ENCODE assay signal across 14 cellular contexts in genomic region chr4:20378181-20378580, GRCh38.
DNase-seq lines count a peak whose midpoint lies in the region; ATAC-seq and TF ChIP-seq lines count a peak whose summit lies in the region.
"Had no signal": no experiment of that assay in that cellular context is flagged by ENCODE, and none has a peak within 500 bp of the region (broad histone marks: within the 10 kb centered on the region; RNA-seq: fewer than 3 reads in every experiment).

No MANE protein-coding gene starts in this region.

- DNase-seq in AG10803 (ENCODE audit: low read depth): peak; percentile 25
- peak; percentile 45 for DNase-seq in HCEC 1CT
- peak; percentile 49 for DNase-seq in fibroblast of gingiva (ENCODE audit: low read depth)
- DNase-seq in iris pigment epithelial cell (ENCODE audit: low read depth): peak; percentile 29
- no peak for DNase-seq in NCI-H1417 treated with DMSO at 0.1 percent for 48 hours (lab: John Stamatoyannopoulos, UW)
- DNase-seq in cardiac septum (ENCODE audit: low spot score): no peak
- DNase-seq: AML-193; CD8-positive, alpha-beta memory T cell; DMS 273 treated with DMSO at 0.1 percent for 48 hours; GDM1; H7 had no signal

- intact Hi-C loops in cardiac septum (cut with DNase I): no loop called here

- TF ChIP-seq CTCF in AG10803 (conservative IDR thresholded peaks at IDR 0.05; ENCODE audit: low read length): no peak

- no peak for ATAC-seq in GM18873 (IDR thresholded peaks at IDR 0.05; ENCODE audit: low FRiP score, unreplicated experiment)
- ATAC-seq: GM23338 had no signal

- no peak overlapping the region for H3K4me3 ChIP-seq in AG10803 (ENCODE audit: low read length)
- H3K4me3 ChIP-seq: BLaER1, GM23338 had no signal

Comparison
In these comparisons a context has a peak if more than half of its experiments do, and no peak if none do; other contexts are left out.
1. DNase-seq: peak in AG10803 (single experiment), HCEC 1CT (single experiment), fibroblast of gingiva (single experiment) and iris pigment epithelial cell (single experiment); none in NCI-H1417 treated with DMSO at 0.1 percent for 48 hours (single experiment) and cardiac septum (single experiment).